Comparison of ENCODE assay signal across 8 cellular contexts in genomic region chr1:146228710-146229477, GRCh38. TPM values are rescaled to one million over a fixed set of nuclear protein-coding genes. Genes with fewer than 3 reads are reported as not detected.
DNase-seq lines count a peak whose midpoint lies in the region; ATAC-seq and TF ChIP-seq lines count a peak whose summit lies in the region.
"Not testable (repeated sequence)": the region's sequence is repeated elsewhere in the genome, so short reads cannot be mapped to it uniquely, and the experiment has no call there.

TSS of gene NOTCH2NLA (minus strand) at chr1:146229021. CDS start at chr1:146189337, 39,684 bp downstream.

- H3K9me3 Mint-ChIP-seq in activated CD4-positive, alpha-beta T cell treated with anti-CD3 and anti-CD28 coated beads for 36 hours (ENCODE audit: low read depth); mesothelial cell of epicardium: not testable (repeated sequence)

- not testable (repeated sequence) for H3K27me3 Mint-ChIP-seq in activated CD4-positive, alpha-beta T cell treated with anti-CD3 and anti-CD28 coated beads for 36 hours; mesothelial cell of epicardium (ENCODE audit: low read depth)

- not testable (repeated sequence) for DNase-seq in M059J (ENCODE audit: low read depth); adipocyte (ENCODE audit: low read depth)
- peak; percentile 65 for DNase-seq in activated CD4-positive, alpha-beta T cell treated with anti-CD3 and anti-CD28 coated beads for 36 hours
- peak; percentile 1 for DNase-seq in fibroblast of peridontal ligament (ENCODE audit: extremely low read depth)
- peak; percentile 8 to 63 for DNase-seq in mesothelial cell of epicardium (ENCODE audit: low spot score in 2 of 2, unreplicated experiment in 2 of 2)
- peak; percentile 1 to 24 for DNase-seq in stimulated activated CD4-positive, alpha-beta T cell treated with anti-CD3 and anti-CD28 coated beads, Interleukin-12 subunit alpha, Interleukin-12 subunit beta, amount 100 ng/mL, for 24 hours (ENCODE audit: low read depth in 2 of 2)
- peak in 1 of 2 donors; percentile 22 for DNase-seq in upper lobe of left lung

- H3K36me3 ChIP-seq in adipocyte (ENCODE audit: control insufficient read depth, insufficient read depth, low read length, severe bottlenecking); upper lobe of left lung: not testable (repeated sequence)

- CTCF ChIA-PET in activated CD4-positive, alpha-beta T cell treated with anti-CD3 and anti-CD28 coated beads for 36 hours (lab: Charles Lee), result not testable (repeated sequence)

- not testable (repeated sequence) for H3K4me1 Mint-ChIP-seq in activated CD4-positive, alpha-beta T cell treated with anti-CD3 and anti-CD28 coated beads for 36 hours; mesothelial cell of epicardium

- not testable (repeated sequence) for TF ChIP-seq CTCF in GM12875 (IDR thresholded peaks at IDR 0.05; ENCODE audit: borderline replicate concordance, insufficient read depth, low read depth, low read length); mesothelial cell of epicardium (IDR thresholded peaks at IDR 0.05; ENCODE audit: unreplicated experiment); upper lobe of left lung (IDR thresholded peaks at IDR 0.05)

- peak within 1 kb of the TSS in 3 of 4 donors; percentile 84 to 90 (median 84) for H3K27ac ChIP-seq in upper lobe of left lung

- peak in 3 of 4 donors; percentile 76 to 89 (median 76) for TF ChIP-seq POLR2A in upper lobe of left lung (IDR thresholded peaks at IDR 0.05)

- peak within 1 kb of the TSS; percentile 76 for H3K27ac Mint-ChIP-seq in activated CD4-positive, alpha-beta T cell treated with anti-CD3 and anti-CD28 coated beads for 36 hours
- peak within 1 kb of the TSS; percentile 80 for H3K27ac Mint-ChIP-seq in mesothelial cell of epicardium

- peak within 1 kb of the TSS; percentile 75 for H3K4me3 Mint-ChIP-seq in activated CD4-positive, alpha-beta T cell treated with anti-CD3 and anti-CD28 coated beads for 36 hours
- peak within 1 kb of the TSS; percentile 68 for H3K4me3 Mint-ChIP-seq in mesothelial cell of epicardium

- not testable (repeated sequence) for H3K36me3 Mint-ChIP-seq in activated CD4-positive, alpha-beta T cell treated with anti-CD3 and anti-CD28 coated beads for 36 hours (ENCODE audit: low read depth); mesothelial cell of epicardium

- peak within 1 kb of the TSS; percentile 56 for H3K4me3 ChIP-seq in GM12875 (ENCODE audit: low read depth, low read length)
- peak within 1 kb of the TSS; percentile 64 for H3K4me3 ChIP-seq in adipocyte (ENCODE audit: low read length)
- peak within 1 kb of the TSS; percentile 29 to 61 (median 50) for H3K4me3 ChIP-seq in upper lobe of left lung

- not testable (repeated sequence) for H3K27me3 ChIP-seq in adipocyte (replicated peaks; ENCODE audit: control insufficient read depth, insufficient read depth, low read length); upper lobe of left lung

- H3K4me1 ChIP-seq in adipocyte (ENCODE audit: control insufficient read depth, insufficient read depth, low read length); upper lobe of left lung: not testable (repeated sequence)

- POLR2A ChIA-PET in activated CD4-positive, alpha-beta T cell treated with anti-CD3 and anti-CD28 coated beads for 36 hours (lab: Charles Lee), result not testable (repeated sequence)

- not testable (repeated sequence) for H3K9me3 ChIP-seq in adipocyte (ENCODE audit: control insufficient read depth, low read length); upper lobe of left lung

- TF ChIP-seq EP300 in upper lobe of left lung (IDR thresholded peaks at IDR 0.05), result not testable (repeated sequence)

- peak within 1 kb of the TSS; percentile 72 for H3K9ac ChIP-seq in adipocyte (ENCODE audit: low read length)

- intact Hi-C loops in activated CD4-positive, alpha-beta T cell treated with anti-CD3 and anti-CD28 coated beads for 36 hours (cut with DNase I, micrococcal nuclease), result not testable (repeated sequence)

- peak; percentile 65 for ATAC-seq in activated CD4-positive, alpha-beta T cell treated with anti-CD3 and anti-CD28 coated beads for 36 hours
- peak in 1 of 2 donors; percentile 76 for ATAC-seq in upper lobe of left lung (ENCODE audit: low FRiP score in 2 of 2)

- WGBS in upper lobe of left lung, 2 donors, result 0 to 2% methylated on average over 16 to 18 of the region's 72 CpGs

RNA-seq across cellular contexts. Expression of gene NOTCH2NLA, which starts in this region (rescaled TPM):
- total RNA-seq in M059J (2014; rRNA removed; shearing (Covaris generic)), result 23.1 and 43.1 TPM in 2 replicates
- total RNA-seq in activated CD4-positive, alpha-beta T cell treated with anti-CD3 and anti-CD28 coated beads for 36 hours, result 10 to 100 TPM; 19.2 to 20.2 TPM
- 71.2 to 79.3 TPM (median 72.8 TPM) in 3 replicates for total RNA-seq in mesothelial cell of epicardium
- total RNA-seq in upper lobe of left lung, result 10 to 100 TPM; 35.2 to 83.6 (median 70.6) TPM
